24 cellular contexts compared by ENCODE assay signal in the genomic region with DNA sequence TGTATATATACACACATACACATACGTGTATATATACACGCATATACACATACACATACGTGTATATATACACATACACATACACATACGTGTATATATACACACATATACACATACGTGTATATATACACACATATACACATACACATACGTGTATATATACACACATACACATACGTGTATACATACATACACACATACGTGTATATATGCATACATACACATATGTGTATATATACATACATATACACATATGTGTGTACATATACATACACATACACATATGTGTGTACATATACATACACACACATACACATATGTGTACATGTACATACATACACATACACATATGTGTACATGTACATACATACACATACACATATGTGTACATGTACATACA.
A peak's percentile ranks its signal among the peaks of the same experiment; 100 is the strongest.
DNase-seq lines count a peak whose midpoint lies in the region; ATAC-seq, FAIRE-seq and TF ChIP-seq lines count a peak whose summit lies in the region.
"Had no signal": no experiment of that assay in that cellular context is flagged by ENCODE, and none has a peak within 500 bp of the region (broad histone marks: within the 10 kb centered on the region; RNA-seq: fewer than 3 reads in every experiment).

No MANE protein-coding gene starts in this region.

- no peaks in the 10 kb centered on the region for H3K9me2 ChIP-seq in OCI-LY7 (ENCODE audit: insufficient read depth, low read length)

- peak overlapping the region; percentile 92 for H3K27ac ChIP-seq in OCI-LY7 (ENCODE audit: low read depth, low read length, poor library complexity, severe bottlenecking)
- no peak overlapping the region for H3K27ac ChIP-seq in kidney (ENCODE audit: low read depth in 2 of 2, low read length in 2 of 2)
- H3K27ac ChIP-seq: BLaER1 treated with 17β-estradiol and CSF1 and Interleukin-3, amounts not matched to agents 10 nM and 100 nM had no signal

- H3K9me3 ChIP-seq in OCI-LY7 (ENCODE audit: low read length) (peaks cover 9% of the 10 kb centered on the region; the same call in 1 of the 2 replicates), kidney (ENCODE audit: control insufficient read depth in 1 of 2, low read length in 2 of 2) (no peaks in the 10 kb centered on the region)

- H3K27me3 Mint-ChIP-seq in natural killer cell (ENCODE audit: low read depth in 2 of 2) = no peaks in the 10 kb centered on the region
- H3K27me3 Mint-ChIP-seq in natural killer cell treated with Interleukin-12 subunit alpha and Interleukin-12 subunit beta and Interleukin-15 and Interleukin-18, amount 100 ng/mL, for 72 hours = no peaks in the 10 kb centered on the region
- peaks cover 2% of the 10 kb centered on the region for H3K27me3 Mint-ChIP-seq in activated CD4-positive, alpha-beta T cell treated with anti-CD3 and anti-CD28 coated beads, Interleukin-2, amount 10 ng/mL, durations not matched to agents 7 days and 5 days
- peaks cover 10% of the 10 kb centered on the region for H3K27me3 Mint-ChIP-seq in activated T-helper 1 cell treated with anti-CD3 and anti-CD28 coated beads, Interleukin-12 subunit alpha, Interleukin-12 subunit beta, Interleukin-2, Interleukin-4 antibody, amounts not matched to agents 30 ng/mL and 10 ng/mL and 1 ng/mL, durations not matched to agents 14 hours and 24 hours and 36 hours (ENCODE audit: insufficient read depth)
- H3K27me3 Mint-ChIP-seq: B cell had no signal

- no peak overlapping the region for H3K4me2 ChIP-seq in OCI-LY7 (ENCODE audit: low read length)
- H3K4me2 ChIP-seq: BLaER1 treated with 17β-estradiol and CSF1 and Interleukin-3, amounts not matched to agents 10 nM and 100 nM; GM23338 had no signal

- CTCF ChIA-PET in OCI-LY7 (lab: Charles Lee; ENCODE audit: unreplicated experiment) = no interaction called here
- CTCF ChIA-PET in activated CD4-positive, alpha-beta T cell treated with anti-CD3 and anti-CD28 coated beads, Interleukin-2, amount 10 ng/mL, durations not matched to agents 7 days and 5 days (lab: Charles Lee) = no interaction called here

- H3K4me3 Mint-ChIP-seq in natural killer cell = no peak overlapping the region
- H3K4me3 Mint-ChIP-seq in natural killer cell treated with Interleukin-12 subunit alpha and Interleukin-12 subunit beta and Interleukin-15 and Interleukin-18, amount 100 ng/mL, for 72 hours = no peak overlapping the region
- no peak overlapping the region for H3K4me3 Mint-ChIP-seq in activated CD4-positive, alpha-beta T cell treated with anti-CD3 and anti-CD28 coated beads, Interleukin-2, amount 10 ng/mL, durations not matched to agents 7 days and 5 days
- H3K4me3 Mint-ChIP-seq in activated T-helper 1 cell treated with anti-CD3 and anti-CD28 coated beads, Interleukin-12 subunit alpha, Interleukin-12 subunit beta, Interleukin-2, Interleukin-4 antibody, amounts not matched to agents 30 ng/mL and 10 ng/mL and 1 ng/mL, durations not matched to agents 14 hours and 24 hours and 36 hours = no peak overlapping the region
- H3K4me3 Mint-ChIP-seq: B cell; CD8-positive, alpha-beta memory T cell; GM23338; HFFc6 had no signal

- H3K9ac ChIP-seq in kidney (ENCODE audit: low read length in 2 of 2) = no peak overlapping the region
- H3K9ac ChIP-seq: BLaER1 treated with 17β-estradiol and CSF1 and Interleukin-3, amounts not matched to agents 10 nM and 100 nM had no signal

- H3K36me3 ChIP-seq in OCI-LY7 (ENCODE audit: insufficient read depth, low read length) (peaks cover 88% of the 10 kb centered on the region), kidney (ENCODE audit: control insufficient read depth in 1 of 2, insufficient read depth in 2 of 2, low read length in 2 of 2) (peaks cover 0 to 2% of the 10 kb centered on the region in 2 donors)

- no peaks in the 10 kb centered on the region for H3K4me1 Mint-ChIP-seq in natural killer cell
- no peaks in the 10 kb centered on the region for H3K4me1 Mint-ChIP-seq in natural killer cell treated with Interleukin-12 subunit alpha and Interleukin-12 subunit beta and Interleukin-15 and Interleukin-18, amount 100 ng/mL, for 72 hours (ENCODE audit: low read depth in 2 of 2)
- H3K4me1 Mint-ChIP-seq in activated CD4-positive, alpha-beta T cell treated with anti-CD3 and anti-CD28 coated beads, Interleukin-2, amount 10 ng/mL, durations not matched to agents 7 days and 5 days = no peaks in the 10 kb centered on the region
- H3K4me1 Mint-ChIP-seq in activated T-helper 1 cell treated with anti-CD3 and anti-CD28 coated beads, Interleukin-12 subunit alpha, Interleukin-12 subunit beta, Interleukin-2, Interleukin-4 antibody, amounts not matched to agents 30 ng/mL and 10 ng/mL and 1 ng/mL, durations not matched to agents 14 hours and 24 hours and 36 hours (ENCODE audit: low read depth) = no peaks in the 10 kb centered on the region
- H3K4me1 Mint-ChIP-seq: CD8-positive, alpha-beta memory T cell had no signal

- DNase-seq in natural killer cell (no peak), OCI-LY7 (ENCODE audit: low spot score) (no peak), kidney (no peak), urothelium cell line (ENCODE audit: low spot score) (no peak), GM03348 (ENCODE audit: low spot score) (no peak)
- DNase-seq in natural killer cell treated with Interleukin-12 subunit alpha and Interleukin-12 subunit beta and Interleukin-15 and Interleukin-18, amount 100 ng/mL, for 72 hours (ENCODE audit: low spot score) = no peak
- no peak for DNase-seq in activated CD4-positive, alpha-beta T cell treated with anti-CD3 and anti-CD28 coated beads, Interleukin-2, amount 10 ng/mL, durations not matched to agents 7 days and 5 days
- DNase-seq in activated T-helper 1 cell treated with anti-CD3 and anti-CD28 coated beads, Interleukin-12 subunit alpha, Interleukin-12 subunit beta, Interleukin-2, Interleukin-4 antibody, amounts not matched to agents 30 ng/mL and 10 ng/mL and 1 ng/mL, durations not matched to agents 14 hours and 24 hours and 36 hours (ENCODE audit: low spot score) = no peak
- DNase-seq: 8988T; CD8-positive, alpha-beta memory T cell; COR-L47; DMS79 treated with DMSO at 0.1 percent for 48 hours; GF-D8; H7; HFFc6; IMR-90; KBM-7 had no signal

- no peak overlapping the region for H2AFZ ChIP-seq in OCI-LY7 (ENCODE audit: low read length)
- H2AFZ ChIP-seq: GM23338 had no signal

- peak in 2 of 3 donors; percentile 42 to 79 for ATAC-seq in natural killer cell
- ATAC-seq in natural killer cell treated with Interleukin-12 subunit alpha and Interleukin-12 subunit beta and Interleukin-15 and Interleukin-18, amount 100 ng/mL, for 72 hours = no peak
- ATAC-seq: GM12878, GM23338, HCT116 had no signal

- no peaks in the 10 kb centered on the region; the same call in 1 of the 2 replicates for H3K79me2 ChIP-seq in OCI-LY7 (ENCODE audit: insufficient read depth, low read depth, low read length)

- FAIRE-seq in kidney (lab: Jason Lieb, UNC) = peak; percentile 51
- FAIRE-seq in urothelium cell line (lab: Jason Lieb, UNC) = peak; percentile 97
- FAIRE-seq: GM12878, GM18507, HTR-8/SVneo had no signal

- H3K4me3 ChIP-seq in OCI-LY7 (ENCODE audit: low read depth, low read length, poor library complexity, severe bottlenecking) (no peak overlapping the region), kidney (ENCODE audit: low read length in 2 of 2) (no peak overlapping the region)
- H3K4me3 ChIP-seq: BLaER1 treated with 17β-estradiol and CSF1 and Interleukin-3, amounts not matched to agents 10 nM and 100 nM; GM12878; GM23338 had no signal

- intact Hi-C loops in natural killer cell (cut with micrococcal nuclease) = no loop called here
- intact Hi-C loops in OCI-LY7 (cut with micrococcal nuclease; ENCODE audit: unreplicated experiment) = loop anchor here (5.0 kb wide), 1 partner anchor 52 kb away; no protein-coding TSS in a partner anchor
- intact Hi-C loops in kidney (cut with DNase I) = no loop called here
- intact Hi-C loops in activated T-helper 1 cell treated with anti-CD3 and anti-CD28 coated beads, Interleukin-12 subunit alpha, Interleukin-12 subunit beta, Interleukin-2, Interleukin-4 antibody, amounts not matched to agents 30 ng/mL and 10 ng/mL and 1 ng/mL, durations not matched to agents 14 hours and 24 hours and 36 hours (cut with micrococcal nuclease) = no loop called here

- no peaks in the 10 kb centered on the region for H4K20me1 ChIP-seq in OCI-LY7 (ENCODE audit: insufficient read depth, low read length)

- H3K36me3 Mint-ChIP-seq in natural killer cell = peaks cover 22% of the 10 kb centered on the region
- H3K36me3 Mint-ChIP-seq in natural killer cell treated with Interleukin-12 subunit alpha and Interleukin-12 subunit beta and Interleukin-15 and Interleukin-18, amount 100 ng/mL, for 72 hours = peaks cover 14% of the 10 kb centered on the region
- H3K36me3 Mint-ChIP-seq in activated CD4-positive, alpha-beta T cell treated with anti-CD3 and anti-CD28 coated beads, Interleukin-2, amount 10 ng/mL, durations not matched to agents 7 days and 5 days (ENCODE audit: low read depth) = no peaks in the 10 kb centered on the region
- no peaks in the 10 kb centered on the region for H3K36me3 Mint-ChIP-seq in activated T-helper 1 cell treated with anti-CD3 and anti-CD28 coated beads, Interleukin-12 subunit alpha, Interleukin-12 subunit beta, Interleukin-2, Interleukin-4 antibody, amounts not matched to agents 30 ng/mL and 10 ng/mL and 1 ng/mL, durations not matched to agents 14 hours and 24 hours and 36 hours (ENCODE audit: low read depth)
- H3K36me3 Mint-ChIP-seq: CD8-positive, alpha-beta memory T cell had no signal

- POLR2A ChIA-PET in OCI-LY7 (lab: Charles Lee) = no interaction called here
- POLR2A ChIA-PET in activated CD4-positive, alpha-beta T cell treated with anti-CD3 and anti-CD28 coated beads, Interleukin-2, amount 10 ng/mL, durations not matched to agents 7 days and 5 days (lab: Charles Lee) = no interaction called here

- peaks cover 46% of the 10 kb centered on the region for H3K4me1 ChIP-seq in OCI-LY7 (ENCODE audit: insufficient read depth, low read length, poor library complexity, severe bottlenecking)
- no peaks in the 10 kb centered on the region for H3K4me1 ChIP-seq in kidney (ENCODE audit: control insufficient read depth in 1 of 2, insufficient read depth in 1 of 2, low read depth in 1 of 2, low read length in 2 of 2)

- BruUV-seq in OCI-LY7 (replicated peaks; lab: Mats Ljungman, UMichigan) = no TSS peak

- TF ChIP-seq CTCF in natural killer cell (IDR thresholded peaks at IDR 0.05) (no peak), OCI-LY7 (conservative IDR thresholded peaks at IDR 0.05; ENCODE audit: low read length) (no peak), kidney (IDR thresholded peaks at IDR 0.05; ENCODE audit: borderline replicate concordance, extremely low read depth, insufficient read depth) (no peak)

- no peak overlapping the region for H3K27ac Mint-ChIP-seq in natural killer cell
- no peak overlapping the region for H3K27ac Mint-ChIP-seq in natural killer cell treated with Interleukin-12 subunit alpha and Interleukin-12 subunit beta and Interleukin-15 and Interleukin-18, amount 100 ng/mL, for 72 hours
- no peak overlapping the region for H3K27ac Mint-ChIP-seq in activated CD4-positive, alpha-beta T cell treated with anti-CD3 and anti-CD28 coated beads, Interleukin-2, amount 10 ng/mL, durations not matched to agents 7 days and 5 days
- H3K27ac Mint-ChIP-seq in activated T-helper 1 cell treated with anti-CD3 and anti-CD28 coated beads, Interleukin-12 subunit alpha, Interleukin-12 subunit beta, Interleukin-2, Interleukin-4 antibody, amounts not matched to agents 30 ng/mL and 10 ng/mL and 1 ng/mL, durations not matched to agents 14 hours and 24 hours and 36 hours = no peak overlapping the region
- H3K27ac Mint-ChIP-seq: GM23338, HFFc6 had no signal

- H3K9me3 Mint-ChIP-seq in natural killer cell = no peaks in the 10 kb centered on the region
- H3K9me3 Mint-ChIP-seq in natural killer cell treated with Interleukin-12 subunit alpha and Interleukin-12 subunit beta and Interleukin-15 and Interleukin-18, amount 100 ng/mL, for 72 hours = no peaks in the 10 kb centered on the region
- H3K9me3 Mint-ChIP-seq in activated CD4-positive, alpha-beta T cell treated with anti-CD3 and anti-CD28 coated beads, Interleukin-2, amount 10 ng/mL, durations not matched to agents 7 days and 5 days = peaks cover 7% of the 10 kb centered on the region
- peaks cover 12% of the 10 kb centered on the region for H3K9me3 Mint-ChIP-seq in activated T-helper 1 cell treated with anti-CD3 and anti-CD28 coated beads, Interleukin-12 subunit alpha, Interleukin-12 subunit beta, Interleukin-2, Interleukin-4 antibody, amounts not matched to agents 30 ng/mL and 10 ng/mL and 1 ng/mL, durations not matched to agents 14 hours and 24 hours and 36 hours

Comparison
In these comparisons a context has a peak if more than half of its experiments do, and no peak if none do; other contexts are left out.
1. ATAC-seq: peak in natural killer cell (2 of 3); none in natural killer cell treated with Interleukin-12 subunit alpha and Interleukin-12 subunit beta and Interleukin-15 and Interleukin-18, amount 100 ng/mL, for 72 hours (0 of 2).